Comparison of ENCODE assay signal across 9 cellular contexts in genomic region chr12:94725375-94726168, GRCh38.
A peak's percentile ranks its signal among the peaks of the same experiment; 100 is the strongest.
DNase-seq lines count a peak whose midpoint lies in the region; ATAC-seq, FAIRE-seq and TF ChIP-seq lines count a peak whose summit lies in the region.
"Had no signal": no experiment of that assay in that cellular context is flagged by ENCODE, and none has a peak within 500 bp of the region (broad histone marks: within the 10 kb centered on the region; RNA-seq: fewer than 3 reads in every experiment).

No MANE protein-coding gene starts in this region.

- no peak for FAIRE-seq in endothelial cell of umbilical vein (lab: Jason Lieb, UNC)

- no peaks in the 10 kb centered on the region for H3K27me3 ChIP-seq in endothelial cell of umbilical vein (ENCODE audit: control insufficient read depth in 2 of 2, insufficient read depth in 2 of 2, low read length in 2 of 2)

- H3K27ac ChIP-seq in endothelial cell of umbilical vein (ENCODE audit: insufficient read depth, low read depth, low read length) = no peak overlapping the region

- no TSS peak for BruUV-seq in endothelial cell of umbilical vein (replicated peaks; lab: Mats Ljungman, UMichigan)

- H3K9me3 Mint-ChIP-seq in progenitor cell of endocrine pancreas (ENCODE audit: low read depth) = peaks cover 12% of the 10 kb centered on the region
- H3K9me3 Mint-ChIP-seq in activated T-helper 1 cell treated with anti-CD3 and anti-CD28 coated beads, Interleukin-12 subunit alpha, Interleukin-12 subunit beta, Interleukin-2, Interleukin-4 antibody, amounts not matched to agents 30 ng/mL and 10 ng/mL and 1 ng/mL, durations not matched to agents 14 hours and 24 hours and 36 hours = no peaks in the 10 kb centered on the region

- DNase-seq in NCI-H460 (ENCODE audit: extremely low read depth, low read depth) (peak; percentile 15), endothelial cell of umbilical vein (ENCODE audit: low read depth, low spot score) (peak; percentile 71), progenitor cell of endocrine pancreas (ENCODE audit: low spot score, unreplicated experiment) (no peak), OCI-M2 (lab: John Stamatoyannopoulos, UW; ENCODE audit: unreplicated experiment) (no peak)
- DNase-seq in activated CD8-positive, alpha-beta memory T cell treated with anti-CD3 and anti-CD28 coated beads for 24 hours = no peak
- DNase-seq in activated T-helper 1 cell treated with anti-CD3 and anti-CD28 coated beads, Interleukin-12 subunit alpha, Interleukin-12 subunit beta, Interleukin-2, Interleukin-4 antibody, amounts not matched to agents 30 ng/mL and 10 ng/mL and 1 ng/mL, durations not matched to agents 14 hours and 24 hours and 36 hours (ENCODE audit: low spot score) = no peak
- DNase-seq: NCI-H2081 had no signal

- CTCF ChIA-PET in endothelial cell of umbilical vein (lab: Charles Lee) = interaction anchor here (0.6 to 1.3 kb wide), 4 partner anchors 13 to 177 kb away, joined by 3 to 4 read pairs (median 3); no protein-coding TSS in a partner anchor

- H3K4me2 ChIP-seq in endothelial cell of umbilical vein (ENCODE audit: insufficient read depth, low read length) = no peak overlapping the region

- TF ChIP-seq POLR2A in endothelial cell of umbilical vein (IDR thresholded peaks at IDR 0.05; ENCODE audit: low read depth, low read length) = no peak

- no peaks in the 10 kb centered on the region for H3K9me3 ChIP-seq in endothelial cell of umbilical vein (replicated peaks; ENCODE audit: control insufficient read depth, insufficient read depth, low read length)

- H3K4me1 ChIP-seq in endothelial cell of umbilical vein (ENCODE audit: control insufficient read depth, extremely low read depth, insufficient read depth, low read length) = no peaks in the 10 kb centered on the region

- H3K4me3 ChIP-seq in endothelial cell of umbilical vein (replicated peaks in 1 of 3; ENCODE audit: insufficient read depth in 1 of 3, low read depth in 1 of 3, low read length in 3 of 3) = no peak overlapping the region

- no peaks in the 10 kb centered on the region for H3K79me2 ChIP-seq in endothelial cell of umbilical vein (ENCODE audit: control insufficient read depth, insufficient read depth, low read length)

- no peak overlapping the region for H3K4me3 Mint-ChIP-seq in progenitor cell of endocrine pancreas (ENCODE audit: low read depth)
- H3K4me3 Mint-ChIP-seq in activated T-helper 1 cell treated with anti-CD3 and anti-CD28 coated beads, Interleukin-12 subunit alpha, Interleukin-12 subunit beta, Interleukin-2, Interleukin-4 antibody, amounts not matched to agents 30 ng/mL and 10 ng/mL and 1 ng/mL, durations not matched to agents 14 hours and 24 hours and 36 hours = no peak overlapping the region

- peaks cover 9% of the 10 kb centered on the region for H3K27me3 Mint-ChIP-seq in progenitor cell of endocrine pancreas
- H3K27me3 Mint-ChIP-seq in activated T-helper 1 cell treated with anti-CD3 and anti-CD28 coated beads, Interleukin-12 subunit alpha, Interleukin-12 subunit beta, Interleukin-2, Interleukin-4 antibody, amounts not matched to agents 30 ng/mL and 10 ng/mL and 1 ng/mL, durations not matched to agents 14 hours and 24 hours and 36 hours (ENCODE audit: insufficient read depth) = peaks cover 11% of the 10 kb centered on the region

- H3K4me1 Mint-ChIP-seq in progenitor cell of endocrine pancreas (ENCODE audit: low read depth) = peaks cover 2% of the 10 kb centered on the region
- H3K4me1 Mint-ChIP-seq in activated T-helper 1 cell treated with anti-CD3 and anti-CD28 coated beads, Interleukin-12 subunit alpha, Interleukin-12 subunit beta, Interleukin-2, Interleukin-4 antibody, amounts not matched to agents 30 ng/mL and 10 ng/mL and 1 ng/mL, durations not matched to agents 14 hours and 24 hours and 36 hours (ENCODE audit: low read depth) = no peaks in the 10 kb centered on the region

- H3K36me3 Mint-ChIP-seq in progenitor cell of endocrine pancreas (ENCODE audit: insufficient read depth) = peaks cover 1% of the 10 kb centered on the region
- H3K36me3 Mint-ChIP-seq in activated T-helper 1 cell treated with anti-CD3 and anti-CD28 coated beads, Interleukin-12 subunit alpha, Interleukin-12 subunit beta, Interleukin-2, Interleukin-4 antibody, amounts not matched to agents 30 ng/mL and 10 ng/mL and 1 ng/mL, durations not matched to agents 14 hours and 24 hours and 36 hours (ENCODE audit: low read depth) = no peaks in the 10 kb centered on the region

- intact Hi-C loops in endothelial cell of umbilical vein (cut with micrococcal nuclease) = loop anchor here (1.0 kb wide), 1 partner anchor 179 kb away; no protein-coding TSS in a partner anchor
- intact Hi-C loops in activated T-helper 1 cell treated with anti-CD3 and anti-CD28 coated beads, Interleukin-12 subunit alpha, Interleukin-12 subunit beta, Interleukin-2, Interleukin-4 antibody, amounts not matched to agents 30 ng/mL and 10 ng/mL and 1 ng/mL, durations not matched to agents 14 hours and 24 hours and 36 hours (cut with micrococcal nuclease) = no loop called here

- ATAC-seq in GM19467 (IDR thresholded peaks at IDR 0.05; ENCODE audit: unreplicated experiment) = no peak

- no peaks in the 10 kb centered on the region for H3K36me3 ChIP-seq in endothelial cell of umbilical vein (ENCODE audit: control insufficient read depth in 2 of 2, extremely low read depth in 1 of 2, insufficient read depth in 2 of 2, low read length in 2 of 2)

- POLR2A ChIA-PET in endothelial cell of umbilical vein (lab: Charles Lee) = no interaction called here

- H2AFZ ChIP-seq in endothelial cell of umbilical vein (ENCODE audit: low read depth, low read length) = peak overlapping the region; percentile 18

- TF ChIP-seq CTCF in GM12873 (IDR thresholded peaks at IDR 0.05; ENCODE audit: insufficient read depth, low read depth, low read length, missing control alignments) (peak; percentile 44), endothelial cell of umbilical vein (IDR thresholded peaks at IDR 0.05; ENCODE audit: extremely low read depth in 1 of 2, insufficient read depth in 1 of 2, low read depth in 1 of 2, low read length in 2 of 2) (peak; percentile 39 to 47), progenitor cell of endocrine pancreas (IDR thresholded peaks at IDR 0.05; ENCODE audit: unreplicated experiment) (peak; percentile 36)

- no peaks in the 10 kb centered on the region for H3K9me1 ChIP-seq in endothelial cell of umbilical vein (replicated peaks; ENCODE audit: control insufficient read depth, extremely low read depth, insufficient read depth, low read length)

- no peak overlapping the region for H3K27ac Mint-ChIP-seq in progenitor cell of endocrine pancreas
- H3K27ac Mint-ChIP-seq in activated T-helper 1 cell treated with anti-CD3 and anti-CD28 coated beads, Interleukin-12 subunit alpha, Interleukin-12 subunit beta, Interleukin-2, Interleukin-4 antibody, amounts not matched to agents 30 ng/mL and 10 ng/mL and 1 ng/mL, durations not matched to agents 14 hours and 24 hours and 36 hours = no peak overlapping the region

- dilution Hi-C loops in endothelial cell of umbilical vein (cut with MboI; ENCODE audit: extremely low pct_ligation_motif_present, low sequenced_read_pairs) = no loop called here

- no peak overlapping the region for H3K9ac ChIP-seq in endothelial cell of umbilical vein (replicated peaks; ENCODE audit: extremely low read depth, insufficient read depth, low read length)

- H4K20me1 ChIP-seq in endothelial cell of umbilical vein (replicated peaks; ENCODE audit: control insufficient read depth, extremely low read depth, insufficient read depth, low read length) = no peaks in the 10 kb centered on the region

TF ChIP-seq in endothelial cell of umbilical vein, 7 proteins besides CTCF, POLR2A, EP300 and RAD21:
- TF ChIP-seq POLR2AphosphoS5 (IDR thresholded peaks at IDR 0.05; ENCODE audit: insufficient read depth, low read depth, low read length) (no peak), MAX (IDR thresholded peaks at IDR 0.05; ENCODE audit: insufficient read depth, insufficient read length) (no peak), EZH2 (IDR thresholded peaks at IDR 0.05; ENCODE audit: borderline replicate concordance, low read depth, low read length, severe bottlenecking) (no peak), JUN (IDR thresholded peaks at IDR 0.05; ENCODE audit: borderline replicate concordance, insufficient read depth, insufficient read length, low read depth) (no peak), MYC (IDR thresholded peaks at IDR 0.05; ENCODE audit: low read depth, low read length) (no peak), GATA2 (IDR thresholded peaks at IDR 0.05; ENCODE audit: insufficient read depth, insufficient read length, low read depth, low read length) (no peak), FOS (IDR thresholded peaks at IDR 0.05; ENCODE audit: borderline replicate concordance, insufficient read depth, low read length) (no peak)

Comparison
In these comparisons a context has a peak if more than half of its experiments do, and no peak if none do; other contexts are left out.
1. DNase-seq: peak in NCI-H460 (single experiment) and endothelial cell of umbilical vein (single experiment); none in progenitor cell of endocrine pancreas (single experiment), activated CD8-positive, alpha-beta memory T cell treated with anti-CD3 and anti-CD28 coated beads for 24 hours (single experiment), OCI-M2 (single experiment) and activated T-helper 1 cell treated with anti-CD3 and anti-CD28 coated beads, Interleukin-12 subunit alpha, Interleukin-12 subunit beta, Interleukin-2, Interleukin-4 antibody, amounts not matched to agents 30 ng/mL and 10 ng/mL and 1 ng/mL, durations not matched to agents 14 hours and 24 hours and 36 hours (single experiment).
2. Peak in every context shown above with its lines, with median percentiles within 50 percentile points of each other: CTCF ChIP-seq.